ENCODE assay signal across 7 cellular contexts in genomic region chr17:60390223-60390622, GRCh38. TPM values are rescaled to one million over a fixed set of nuclear protein-coding genes. Genes with fewer than 3 reads are reported as not detected.
DNase-seq lines count a peak whose midpoint lies in the region; ATAC-seq, FAIRE-seq and TF ChIP-seq lines count a peak whose summit lies in the region.

No MANE protein-coding gene starts in this region.

- no peak for TF ChIP-seq POLR2A in endothelial cell of umbilical vein (IDR thresholded peaks at IDR 0.05; ENCODE audit: low read depth, low read length)

- POLR2A ChIA-PET in PC-9 (lab: Charles Lee; ENCODE audit: unreplicated experiment): no interaction called here
- POLR2A ChIA-PET in endothelial cell of umbilical vein (lab: Charles Lee): no interaction called here

- no peak overlapping the region for H2AFZ ChIP-seq in GM23338
- no peak overlapping the region for H2AFZ ChIP-seq in PC-9
- no peak overlapping the region for H2AFZ ChIP-seq in endothelial cell of umbilical vein (ENCODE audit: low read depth, low read length)

- H3K9me1 ChIP-seq in endothelial cell of umbilical vein (replicated peaks; ENCODE audit: control insufficient read depth, extremely low read depth, insufficient read depth, low read length): no peaks in the 10 kb centered on the region

- BruUV-seq in PC-9 (replicated peaks; lab: Mats Ljungman, UMichigan) (no TSS peak), endothelial cell of umbilical vein (replicated peaks; lab: Mats Ljungman, UMichigan) (TSS peak; percentile 26)

- H3K9me2 ChIP-seq in GM23338 (ENCODE audit: insufficient read depth): no peaks in the 10 kb centered on the region
- H3K9me2 ChIP-seq in PC-9 (ENCODE audit: insufficient read depth): no peaks in the 10 kb centered on the region

- H3K27ac ChIP-seq in GM23338 (ENCODE audit: low read depth) (no peak overlapping the region), PC-9 (no peak overlapping the region), endothelial cell of umbilical vein (ENCODE audit: insufficient read depth, low read depth, low read length) (peak overlapping the region; percentile 82)

- DNase-seq in GM23338 (ENCODE audit: low spot score): no peak
- DNase-seq in PC-9: peak in 1 of 2 experiments; percentile 73
- peak; percentile 39 for DNase-seq in endothelial cell of umbilical vein (ENCODE audit: low read depth, low spot score)
- DNase-seq in pons (ENCODE audit: low spot score): peak; percentile 37

- H4K20me1 ChIP-seq in GM23338 (replicated peaks; ENCODE audit: insufficient read depth) (no peaks in the 10 kb centered on the region; the same call in 1 of the 2 replicates), PC-9 (ENCODE audit: insufficient read depth) (peaks cover 14% of the 10 kb centered on the region; the same call in 1 of the 2 replicates), endothelial cell of umbilical vein (replicated peaks; ENCODE audit: control insufficient read depth, extremely low read depth, insufficient read depth, low read length) (peaks cover 9% of the 10 kb centered on the region)

- intact Hi-C loops in PC-9 (cut with micrococcal nuclease; ENCODE audit: unreplicated experiment): no loop called here
- intact Hi-C loops in endothelial cell of umbilical vein (cut with micrococcal nuclease): loop anchor here (5.0 to 10.0 kb wide), 4 partner anchors 143 to 245 kb away; partner anchors contain the start of gene CA4

- H3K4me2 ChIP-seq in GM23338: peak overlapping the region; percentile 85
- peak overlapping the region; percentile 97 for H3K4me2 ChIP-seq in PC-9
- H3K4me2 ChIP-seq in endothelial cell of umbilical vein (ENCODE audit: insufficient read depth, low read length): peak overlapping the region; percentile 98

- CTCF ChIA-PET in PC-9 (lab: Charles Lee): no interaction called here
- CTCF ChIA-PET in endothelial cell of umbilical vein (lab: Charles Lee): interaction anchor here (1.7 to 3.2 kb wide), 2 partner anchors 31 to 159 kb away, joined by 4 to 17 read pairs; no protein-coding TSS in a partner anchor

- dilution Hi-C loops in endothelial cell of umbilical vein (cut with MboI; ENCODE audit: extremely low pct_ligation_motif_present, low sequenced_read_pairs): no loop called here

- H3K27me3 ChIP-seq in GM23338 (ENCODE audit: insufficient read depth) (no peaks in the 10 kb centered on the region), PC-9 (ENCODE audit: insufficient read depth, low read depth) (no peaks in the 10 kb centered on the region), endothelial cell of umbilical vein (ENCODE audit: control insufficient read depth in 2 of 2, insufficient read depth in 2 of 2, low read length in 2 of 2) (no peaks in the 10 kb centered on the region)

- H3K4me1 ChIP-seq in GM23338 (ENCODE audit: insufficient read depth) (peaks cover 60% of the 10 kb centered on the region), PC-9 (replicated peaks; ENCODE audit: insufficient read depth) (peaks cover 28% of the 10 kb centered on the region), endothelial cell of umbilical vein (ENCODE audit: control insufficient read depth, extremely low read depth, insufficient read depth, low read length) (peaks cover 22% of the 10 kb centered on the region)

- H3K36me3 ChIP-seq in GM23338 (ENCODE audit: insufficient read depth) (no peaks in the 10 kb centered on the region), PC-9 (ENCODE audit: low read depth) (no peaks in the 10 kb centered on the region), endothelial cell of umbilical vein (ENCODE audit: control insufficient read depth in 2 of 2, extremely low read depth in 1 of 2, insufficient read depth in 2 of 2, low read length in 2 of 2) (no peaks in the 10 kb centered on the region)

- peaks cover 60% of the 10 kb centered on the region for H3K4me1 Mint-ChIP-seq in GM23338

- peak overlapping the region; percentile 95 for H3K4me3 Mint-ChIP-seq in GM23338

- FAIRE-seq in endothelial cell of umbilical vein (lab: Jason Lieb, UNC): peak; percentile 64

- peak overlapping the region; percentile 93 for H3K4me3 ChIP-seq in GM23338
- peak overlapping the region; percentile 88 for H3K4me3 ChIP-seq in PC-9
- peak overlapping the region in 2 of 3 experiments; percentile 88 to 93 for H3K4me3 ChIP-seq in endothelial cell of umbilical vein (replicated peaks in 1 of 3; ENCODE audit: insufficient read depth in 1 of 3, low read depth in 1 of 3, low read length in 3 of 3)

- H3K79me2 ChIP-seq in GM23338 (replicated peaks; ENCODE audit: insufficient read depth): peaks cover 64% of the 10 kb centered on the region
- H3K79me2 ChIP-seq in PC-9 (ENCODE audit: low read depth): peaks cover 63% of the 10 kb centered on the region
- peaks cover 61% of the 10 kb centered on the region for H3K79me2 ChIP-seq in endothelial cell of umbilical vein (ENCODE audit: control insufficient read depth, insufficient read depth, low read length)

- H3K27ac Mint-ChIP-seq in GM23338: peak overlapping the region; percentile 77

- peaks cover 9% of the 10 kb centered on the region for H3K27me3 Mint-ChIP-seq in GM23338 (ENCODE audit: insufficient read depth, low read depth, poor library complexity)

- H3K9me3 ChIP-seq in PC-9 (ENCODE audit: insufficient read depth, low read depth) (no peaks in the 10 kb centered on the region), endothelial cell of umbilical vein (replicated peaks; ENCODE audit: control insufficient read depth, insufficient read depth, low read length) (no peaks in the 10 kb centered on the region)

- H3K36me3 Mint-ChIP-seq in GM23338 (ENCODE audit: low read depth): peaks cover 6% of the 10 kb centered on the region; the same call in 1 of the 3 replicates

- ATAC-seq in GM23338: no peak
- ATAC-seq in GM19324 (IDR thresholded peaks at IDR 0.05; ENCODE audit: low FRiP score, unreplicated experiment): no peak
- ATAC-seq in GM19023 (IDR thresholded peaks at IDR 0.05; ENCODE audit: unreplicated experiment): no peak
- ATAC-seq in GM18861 (IDR thresholded peaks at IDR 0.05; ENCODE audit: unreplicated experiment): no peak

- H3K9ac ChIP-seq in endothelial cell of umbilical vein (replicated peaks; ENCODE audit: extremely low read depth, insufficient read depth, low read length): peak overlapping the region; percentile 90

- TF ChIP-seq CTCF in GM23338 (conservative IDR thresholded peaks at IDR 0.05; ENCODE audit: low read depth in 2 of 2) (no peak), PC-9 (conservative IDR thresholded peaks at IDR 0.05) (no peak), endothelial cell of umbilical vein (IDR thresholded peaks at IDR 0.05; ENCODE audit: extremely low read depth in 1 of 2, insufficient read depth in 1 of 2, low read depth in 1 of 2, low read length in 2 of 2) (no peak)

- H3K9me3 Mint-ChIP-seq in GM23338: no peaks in the 10 kb centered on the region; the same call in 2 of the 3 replicates

- peaks cover 8% of the 10 kb centered on the region; the same call in 1 of the 2 replicates for H3F3A ChIP-seq in GM23338 (replicated peaks; ENCODE audit: low read depth)
- peaks cover 35% of the 10 kb centered on the region for H3F3A ChIP-seq in PC-9 (ENCODE audit: insufficient read depth, low read depth)

TF ChIP-seq in GM23338, 12 proteins besides CTCF, POLR2A, EP300 and RAD21 (continues in another document):
- no peak for TF ChIP-seq JUNB (IDR thresholded peaks at IDR 0.05; ENCODE audit: unreplicated experiment)

TF ChIP-seq in endothelial cell of umbilical vein, 7 proteins besides CTCF, POLR2A, EP300 and RAD21:
- TF ChIP-seq POLR2AphosphoS5 (IDR thresholded peaks at IDR 0.05; ENCODE audit: insufficient read depth, low read depth, low read length): peak; percentile 30
- TF ChIP-seq FOS (IDR thresholded peaks at IDR 0.05; ENCODE audit: borderline replicate concordance, insufficient read depth, low read length): peak; percentile 20
- no peak for TF ChIP-seq GATA2 (IDR thresholded peaks at IDR 0.05; ENCODE audit: insufficient read depth, insufficient read length, low read depth, low read length)

RNA-seq across cellular contexts. Expression of gene USP32, which starts 1.7 kb away (rescaled TPM):
- 124 and 129 TPM in 2 replicates for total RNA-seq in GM23338 (2014; rRNA removed; shearing (Covaris generic))
- polyA plus RNA-seq in GM23338 (2016; fragmentation: Nextera tagmentation; extraction: Ambion mirVana) (43.6 and 44.3 TPM in 2 replicates), endothelial cell of umbilical vein (12.7 and 15.7 TPM in 2 replicates)
- total RNA-seq in PC-9 (2021) (32.3 and 32.6 TPM in 2 replicates), endothelial cell of umbilical vein (48.5 and 52.9 TPM in 2 replicates)
- 20.5 and 23.1 TPM in 2 replicates for polyA plus RNA-seq in endothelial cell of umbilical vein (2011; cell fraction: cytosol; rRNA removed)
- polyA plus RNA-seq in endothelial cell of umbilical vein (2011; cell fraction: nucleus; rRNA removed): 43.5 and 45.9 TPM in 2 replicates
- 42.3 and 49.4 TPM in 2 replicates for polyA plus RNA-seq in endothelial cell of umbilical vein (2012)
- 42.0 and 55.3 TPM in 2 replicates for polyA minus RNA-seq in endothelial cell of umbilical vein
- 22.6 TPM for polyA minus RNA-seq in endothelial cell of umbilical vein (2011; cell fraction: cytosol; rRNA and poly(A)+ RNA removed)
- 65.4 and 92.7 TPM in 2 replicates for polyA minus RNA-seq in endothelial cell of umbilical vein (2011; cell fraction: nucleus; rRNA and poly(A)+ RNA removed)

RNA-seq across cellular contexts. Expression of gene CHCT1, which starts 32.1 kb away (rescaled TPM):
- not detected in 2 replicates for total RNA-seq in GM23338 (2014; rRNA removed; shearing (Covaris generic))
- 0.61 TPM in 1 of 2 replicates, not detected in the other for polyA plus RNA-seq in GM23338 (2016; fragmentation: Nextera tagmentation; extraction: Ambion mirVana)
- not detected in 2 replicates for total RNA-seq in PC-9 (2021)
- not detected in 2 replicates for total RNA-seq in endothelial cell of umbilical vein
- polyA plus RNA-seq in endothelial cell of umbilical vein: not detected in 2 replicates
- polyA plus RNA-seq in endothelial cell of umbilical vein (2011; cell fraction: cytosol; rRNA removed): not detected in 2 replicates
- not detected in 2 replicates for polyA plus RNA-seq in endothelial cell of umbilical vein (2011; cell fraction: nucleus; rRNA removed)
- polyA plus RNA-seq in endothelial cell of umbilical vein (2012): not detected in 2 replicates
- not detected in 2 replicates for polyA minus RNA-seq in endothelial cell of umbilical vein
- polyA minus RNA-seq in endothelial cell of umbilical vein (2011; cell fraction: cytosol; rRNA and poly(A)+ RNA removed): not detected
- not detected in 2 replicates for polyA minus RNA-seq in endothelial cell of umbilical vein (2011; cell fraction: nucleus; rRNA and poly(A)+ RNA removed)
